ENCODE assay signal across 1 cellular context in the genomic region with DNA sequence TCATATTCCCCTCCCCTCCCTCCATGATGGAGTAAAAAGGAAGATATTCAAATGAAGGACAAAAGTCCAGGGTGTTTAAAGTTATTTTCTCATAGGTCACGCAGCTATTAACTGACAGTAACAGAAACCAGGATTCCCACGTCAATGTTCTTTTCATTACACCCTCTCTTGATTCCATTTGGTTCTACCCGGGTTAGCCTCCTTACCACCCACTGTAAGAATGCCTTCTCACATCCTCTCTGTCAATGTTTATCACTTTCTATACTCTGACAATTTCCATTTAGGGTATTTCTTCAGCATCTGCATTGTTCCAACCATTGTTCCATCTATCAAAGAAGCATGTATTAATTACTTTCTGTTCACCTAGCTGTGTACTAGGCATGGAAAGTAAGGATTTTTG.
TF ChIP-seq lines count a peak whose summit lies in the region.

No MANE protein-coding gene starts in this region.

TF ChIP-seq in GM12878, 131 proteins besides CTCF, POLR2A, EP300 and RAD21:
- peak; percentile 38; the same call in 1 of the 2 replicates for TF ChIP-seq SPI1 (IDR thresholded peaks at IDR 0.05; ENCODE audit: borderline replicate concordance, insufficient read depth, low read depth, low read length)
- no peak for TF ChIP-seq ZSCAN29 (IDR thresholded peaks at IDR 0.05)
- TF ChIP-seq, protein P1, sequence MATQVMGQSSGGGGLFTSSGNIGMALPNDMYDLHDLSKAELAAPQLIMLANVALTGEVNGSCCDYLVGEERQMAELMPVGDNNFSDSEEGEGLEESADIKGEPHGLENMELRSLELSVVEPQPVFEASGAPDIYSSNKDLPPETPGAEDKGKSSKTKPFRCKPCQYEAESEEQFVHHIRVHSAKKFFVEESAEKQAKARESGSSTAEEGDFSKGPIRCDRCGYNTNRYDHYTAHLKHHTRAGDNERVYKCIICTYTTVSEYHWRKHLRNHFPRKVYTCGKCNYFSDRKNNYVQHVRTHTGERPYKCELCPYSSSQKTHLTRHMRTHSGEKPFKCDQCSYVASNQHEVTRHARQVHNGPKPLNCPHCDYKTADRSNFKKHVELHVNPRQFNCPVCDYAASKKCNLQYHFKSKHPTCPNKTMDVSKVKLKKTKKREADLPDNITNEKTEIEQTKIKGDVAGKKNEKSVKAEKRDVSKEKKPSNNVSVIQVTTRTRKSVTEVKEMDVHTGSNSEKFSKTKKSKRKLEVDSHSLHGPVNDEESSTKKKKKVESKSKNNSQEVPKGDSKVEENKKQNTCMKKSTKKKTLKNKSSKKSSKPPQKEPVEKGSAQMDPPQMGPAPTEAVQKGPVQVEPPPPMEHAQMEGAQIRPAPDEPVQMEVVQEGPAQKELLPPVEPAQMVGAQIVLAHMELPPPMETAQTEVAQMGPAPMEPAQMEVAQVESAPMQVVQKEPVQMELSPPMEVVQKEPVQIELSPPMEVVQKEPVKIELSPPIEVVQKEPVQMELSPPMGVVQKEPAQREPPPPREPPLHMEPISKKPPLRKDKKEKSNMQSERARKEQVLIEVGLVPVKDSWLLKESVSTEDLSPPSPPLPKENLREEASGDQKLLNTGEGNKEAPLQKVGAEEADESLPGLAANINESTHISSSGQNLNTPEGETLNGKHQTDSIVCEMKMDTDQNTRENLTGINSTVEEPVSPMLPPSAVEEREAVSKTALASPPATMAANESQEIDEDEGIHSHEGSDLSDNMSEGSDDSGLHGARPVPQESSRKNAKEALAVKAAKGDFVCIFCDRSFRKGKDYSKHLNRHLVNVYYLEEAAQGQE (IDR thresholded peaks at IDR 0.05; ENCODE audit: low read depth, low read length) = no peak
- no peak for TF ChIP-seq STAT1 (conservative IDR thresholded peaks at IDR 0.05)
- TF ChIP-seq, protein P2, sequence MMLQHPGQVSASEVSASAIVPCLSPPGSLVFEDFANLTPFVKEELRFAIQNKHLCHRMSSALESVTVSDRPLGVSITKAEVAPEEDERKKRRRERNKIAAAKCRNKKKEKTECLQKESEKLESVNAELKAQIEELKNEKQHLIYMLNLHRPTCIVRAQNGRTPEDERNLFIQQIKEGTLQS (IDR thresholded peaks at IDR 0.05; ENCODE audit: borderline replicate concordance, extremely low read depth, low read depth, low read length) = no peak
- TF ChIP-seq NR2C2 (IDR thresholded peaks at IDR 0.05; ENCODE audit: borderline replicate concordance, control insufficient read depth, insufficient read length, low read depth) = no peak
- TF ChIP-seq PAX5 (IDR thresholded peaks at IDR 0.05; ENCODE audit: borderline replicate concordance, low read depth, low read length) = no peak
